ENCODE assay signal across 15 cellular contexts in the genomic region with DNA sequence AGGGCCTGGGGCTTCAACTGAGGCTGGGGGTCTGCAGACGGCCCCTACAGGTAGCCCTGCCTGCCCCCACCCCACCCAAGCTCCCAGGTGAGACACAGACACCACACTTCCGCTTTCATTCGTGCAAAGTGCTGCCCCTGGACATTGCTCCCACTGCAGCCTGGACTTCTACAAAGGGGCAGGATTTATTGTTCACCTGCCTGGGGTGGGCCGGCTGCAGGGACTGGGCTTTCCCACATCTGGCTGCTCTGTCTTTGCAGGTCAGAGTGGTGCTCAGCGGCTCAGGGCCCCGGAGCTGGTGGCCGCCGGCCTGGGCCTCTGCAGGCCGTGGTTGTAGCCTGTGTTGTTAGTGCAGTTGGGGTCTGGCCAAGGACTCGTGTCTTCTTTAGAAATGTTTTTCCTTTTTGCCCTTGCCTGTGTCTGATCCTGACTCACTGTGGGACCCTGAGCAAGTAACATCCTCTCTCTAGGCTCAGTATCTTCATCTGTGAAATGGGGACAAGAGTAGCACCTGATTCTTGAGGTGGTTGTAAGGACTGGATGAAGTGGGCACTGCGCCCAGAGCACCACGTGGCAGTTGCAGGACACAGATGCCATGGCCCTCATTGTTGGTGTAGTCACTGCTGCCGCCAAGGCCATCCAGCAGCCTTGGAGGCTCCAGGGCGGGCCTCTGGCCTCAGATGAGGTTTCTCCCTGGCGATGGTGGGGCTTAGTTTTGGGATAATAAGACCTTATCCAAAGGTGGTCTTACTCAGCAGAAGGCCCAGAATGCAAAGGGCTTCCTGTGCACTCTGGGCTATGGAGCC.
A peak's percentile ranks its signal among the peaks of the same experiment; 100 is the strongest.
DNase-seq lines count a peak whose midpoint lies in the region; ATAC-seq and TF ChIP-seq lines count a peak whose summit lies in the region.
"Had no signal": no experiment of that assay in that cellular context is flagged by ENCODE, and none has a peak within 500 bp of the region (broad histone marks: within the 10 kb centered on the region; RNA-seq: fewer than 3 reads in every experiment).

No MANE protein-coding gene starts in this region.

- no peaks in the 10 kb centered on the region for H3K4me1 Mint-ChIP-seq in type B pancreatic cell (ENCODE audit: unreplicated experiment)

- no peak for TF ChIP-seq CTCF in type B pancreatic cell (conservative IDR thresholded peaks at IDR 0.05)

- H3K27ac Mint-ChIP-seq in type B pancreatic cell: no peak overlapping the region
- H3K27ac Mint-ChIP-seq: CD4-positive, CD25-positive, alpha-beta regulatory T cell had no signal

- ATAC-seq in Right ventricle myocardium superior (ENCODE audit: poor library complexity) (no peak), Right ventricle myocardium inferior (no peak), HG03442 (IDR thresholded peaks at IDR 0.05; ENCODE audit: unreplicated experiment) (no peak), HG02678 (IDR thresholded peaks at IDR 0.05; ENCODE audit: unreplicated experiment) (no peak)

- no peaks in the 10 kb centered on the region for H3K9me3 Mint-ChIP-seq in type B pancreatic cell

- DNase-seq in Right ventricle myocardium superior (peak; percentile 24), Right ventricle myocardium inferior (ENCODE audit: missing footprints) (no peak), RPMI8226 (peak; percentile 28), mesenteric fat pad (ENCODE audit: low spot score) (peak; percentile 88), type B pancreatic cell (ENCODE audit: extremely low spot score, unreplicated experiment) (no peak), LoVo (ENCODE audit: low spot score) (no peak)
- DNase-seq: EL, Karpas-422, NCI-H1105, NCI-H2227 treated with DMSO at 0.1 percent for 48 hours, NCI-H524, SJCRH30 had no signal

- intact Hi-C loops in Right ventricle myocardium superior (cut with DNase I): no loop called here
- intact Hi-C loops in Right ventricle myocardium inferior (cut with DNase I): no loop called here

- peak overlapping the region; percentile 36 for H3K4me3 Mint-ChIP-seq in type B pancreatic cell

- H3K36me3 Mint-ChIP-seq in type B pancreatic cell: no peaks in the 10 kb centered on the region
- H3K36me3 Mint-ChIP-seq: CD4-positive, CD25-positive, alpha-beta regulatory T cell had no signal

- peaks cover 50% of the 10 kb centered on the region for H3K27me3 Mint-ChIP-seq in type B pancreatic cell

Comparison
In these comparisons a context has a peak if more than half of its experiments do, and no peak if none do; other contexts are left out.
1. DNase-seq: peak in Right ventricle myocardium superior (single experiment), RPMI8226 (single experiment) and mesenteric fat pad (single experiment); none in Right ventricle myocardium inferior (single experiment), type B pancreatic cell (single experiment) and LoVo (single experiment).